12 cellular contexts compared by ENCODE assay signal in the genomic region with DNA sequence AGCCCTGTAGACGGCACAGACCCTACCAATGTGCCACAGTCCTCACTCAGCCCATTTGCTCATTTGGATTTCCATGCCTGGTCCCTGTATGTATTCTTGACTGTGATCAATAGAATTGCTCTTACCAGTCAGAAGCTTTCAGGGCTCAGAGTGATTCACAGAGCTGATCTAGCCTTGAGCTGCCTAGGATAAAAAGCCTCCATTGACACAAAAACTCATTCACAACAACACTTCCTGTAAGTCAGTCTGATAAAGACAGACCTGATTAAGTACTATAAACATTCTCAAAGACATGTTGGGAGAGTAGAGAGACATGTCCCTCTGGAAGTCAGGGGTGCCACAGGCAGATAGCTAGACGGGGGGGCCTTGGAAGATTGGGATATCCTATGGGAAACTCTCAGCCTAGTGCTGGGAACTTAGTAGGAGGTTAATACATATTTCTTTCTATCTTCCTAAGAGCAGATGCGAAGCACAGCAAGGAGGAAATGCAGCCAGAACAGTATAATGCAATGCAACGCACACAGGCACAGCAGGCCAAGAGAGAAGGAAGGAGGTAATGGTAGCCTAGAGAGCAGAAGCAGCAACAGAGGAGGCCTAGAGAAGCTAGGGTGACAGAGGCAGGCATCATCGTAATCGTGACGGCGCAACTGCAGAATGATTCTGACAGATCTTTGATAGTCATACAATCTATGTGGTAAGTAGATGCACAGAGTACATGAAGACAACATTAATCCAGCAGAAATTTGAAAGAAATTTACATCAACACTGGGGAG. TPM values are rescaled to one million over a fixed set of nuclear protein-coding genes. Genes with fewer than 3 reads are reported as not detected.
DNase-seq lines count a peak whose midpoint lies in the region; ATAC-seq lines count a peak whose summit lies in the region.
"Had no signal": no experiment of that assay in that cellular context is flagged by ENCODE, and none has a peak within 500 bp of the region (broad histone marks: within the 10 kb centered on the region; RNA-seq: fewer than 3 reads in every experiment).

No MANE protein-coding gene starts in this region.

- H3K4me1 ChIP-seq in thymus (ENCODE audit: control insufficient read depth, insufficient read depth, low read length), result peaks cover 10% of the 10 kb centered on the region

- H3K27me3 Mint-ChIP-seq in activated T-cell treated with anti-CD3 and anti-CD28 coated beads, Interleukin-2, amount 50 U/mL, for 72 hours (ENCODE audit: low read depth), result peaks cover 17% of the 10 kb centered on the region
- peaks cover 19% of the 10 kb centered on the region for H3K27me3 Mint-ChIP-seq in T-helper 17 cell

- no peak overlapping the region for H3K27ac Mint-ChIP-seq in activated T-cell treated with anti-CD3 and anti-CD28 coated beads, Interleukin-2, amount 50 U/mL, for 72 hours
- peak overlapping the region; percentile 95 for H3K27ac Mint-ChIP-seq in T-helper 17 cell

- peak in 1 of 2 donors; percentile 16 for DNase-seq in activated T-cell treated with anti-CD3 and anti-CD28 coated beads, Interleukin-2, amount 50 U/mL, for 72 hours
- DNase-seq in activated T-cell treated with anti-CD3 and anti-CD28 coated beads, Interleukin-2, amount 50 U/mL, for 1 hour, result no peak
- no peak for DNase-seq in T-helper 17 cell
- DNase-seq in foreskin melanocyte, result peak; percentile 78
- DNase-seq: mesenchymal stem cell had no signal

- H3K9me3 ChIP-seq in T-helper 17 cell (ENCODE audit: control insufficient read depth, low read length, poor library complexity, severe bottlenecking) (no peaks in the 10 kb centered on the region), thymus (ENCODE audit: control insufficient read depth) (no peaks in the 10 kb centered on the region)
- H3K9me3 ChIP-seq: vagina had no signal

- 85% methylated on average over 8 of the region's 8 CpGs for WGBS in thymus

- no peaks in the 10 kb centered on the region for H3K9me3 Mint-ChIP-seq in activated T-cell treated with anti-CD3 and anti-CD28 coated beads, Interleukin-2, amount 50 U/mL, for 72 hours

- H3K36me3 ChIP-seq in thymus (ENCODE audit: control insufficient read depth, insufficient read depth), result no peaks in the 10 kb centered on the region
- H3K36me3 ChIP-seq: vagina had no signal

- peak overlapping the region; percentile 5 for H3K4me3 Mint-ChIP-seq in activated T-cell treated with anti-CD3 and anti-CD28 coated beads, Interleukin-2, amount 50 U/mL, for 72 hours
- H3K4me3 Mint-ChIP-seq in T-helper 17 cell, result peak overlapping the region; percentile 64

- peak overlapping the region; percentile 82 for H3K27ac ChIP-seq in thymus (ENCODE audit: low read depth)
- H3K27ac ChIP-seq: epithelial cell of prostate, hepatocyte had no signal

- no peaks in the 10 kb centered on the region for H3K27me3 ChIP-seq in thymus (ENCODE audit: control insufficient read depth, insufficient read depth)
- H3K27me3 ChIP-seq: hepatocyte, vagina had no signal

- no peak for ATAC-seq in activated T-cell treated with anti-CD3 and anti-CD28 coated beads, Interleukin-2, amount 50 U/mL, for 72 hours (replicated peaks in 1 of 2)
- ATAC-seq in T-helper 17 cell, result no peak
- ATAC-seq in GM21367 (IDR thresholded peaks at IDR 0.05; ENCODE audit: unreplicated experiment), result no peak
- no peak for ATAC-seq in GM21737 (IDR thresholded peaks at IDR 0.05; ENCODE audit: unreplicated experiment)
- ATAC-seq in HG03175 (IDR thresholded peaks at IDR 0.05; ENCODE audit: unreplicated experiment), result no peak

- H3K36me3 Mint-ChIP-seq in activated T-cell treated with anti-CD3 and anti-CD28 coated beads, Interleukin-2, amount 50 U/mL, for 72 hours (ENCODE audit: insufficient read depth in 2 of 2), result peaks cover 0 to 2% of the 10 kb centered on the region in 2 donors
- H3K36me3 Mint-ChIP-seq in T-helper 17 cell (ENCODE audit: low read depth), result no peaks in the 10 kb centered on the region

- no peak overlapping the region for H3K4me3 ChIP-seq in thymus (ENCODE audit: low read length)

- peaks cover 33% of the 10 kb centered on the region for H3K4me1 Mint-ChIP-seq in activated T-cell treated with anti-CD3 and anti-CD28 coated beads, Interleukin-2, amount 50 U/mL, for 72 hours (ENCODE audit: low read depth)
- peaks cover 34% of the 10 kb centered on the region for H3K4me1 Mint-ChIP-seq in T-helper 17 cell

RNA-seq across cellular contexts. Expression of gene PELI2, which starts 1.9 kb away (rescaled TPM):
- total RNA-seq in activated T-cell treated with anti-CD3 and anti-CD28 coated beads, Interleukin-2, amount 50 U/mL, for 72 hours, result 10 to 100 TPM; 11.3 to 11.7 TPM
- total RNA-seq in T-helper 17 cell, result 10 to 100 TPM; 11.2 to 26.3 TPM
- 8.6 TPM for polyA plus RNA-seq in thymus
